Comparison of ENCODE assay signal across 24 cellular contexts in the genomic region with DNA sequence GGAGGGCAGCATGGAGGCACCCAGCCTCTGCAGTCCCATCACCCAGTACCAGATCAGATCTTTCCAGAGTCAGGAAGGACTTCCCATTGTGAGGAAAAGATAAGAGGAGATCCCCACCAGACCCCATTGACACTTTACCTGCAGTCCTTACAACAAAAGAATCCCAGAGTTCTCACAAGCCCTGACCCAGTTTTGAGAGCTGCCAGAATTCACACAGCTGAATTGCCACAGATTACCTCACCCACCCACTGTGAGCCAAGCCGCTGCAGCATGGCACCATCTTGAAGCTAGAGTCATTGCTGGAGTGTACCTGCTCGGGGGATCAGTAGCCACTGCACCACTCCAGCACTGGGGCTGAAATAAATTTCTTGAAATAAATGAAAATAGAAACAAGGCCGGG.
"Had no signal": no experiment of that assay in that cellular context is flagged by ENCODE, and none has a peak within 500 bp of the region (broad histone marks: within the 10 kb centered on the region; RNA-seq: fewer than 3 reads in every experiment).

No MANE protein-coding gene starts in this region.

- H3K9me3 ChIP-seq: colonic mucosa, heart left ventricle had no signal

- H3K27ac ChIP-seq: brain microvascular endothelial cell, colonic mucosa, heart left ventricle had no signal

- H3K4me1 ChIP-seq: colonic mucosa, heart left ventricle had no signal

- H3K36me3 ChIP-seq: brain microvascular endothelial cell, colonic mucosa, heart left ventricle had no signal

- H3K4me3 Mint-ChIP-seq: activated CD4-positive, alpha-beta memory T cell treated with anti-CD3 and anti-CD28 coated beads for 36 hours; activated CD4-positive, alpha-beta T cell treated with anti-CD3 and anti-CD28 coated beads for 36 hours; activated CD4-positive, alpha-beta T cell treated with anti-CD3 and anti-CD28 coated beads, Interleukin-2, amount 10 ng/mL, durations not matched to agents 24 days and 14 days; activated CD8-positive, alpha-beta memory T cell treated with anti-CD3 and anti-CD28 coated beads, Interleukin-2, amount 10 ng/mL, durations not matched to agents 7 days and 5 days; activated CD8-positive, alpha-beta T cell treated with anti-CD3 and anti-CD28 coated beads, Interleukin-2, amount 10 ng/mL, durations not matched to agents 7 days and 5 days; activated naive CD8-positive, alpha-beta T cell; activated T-helper 1 cell treated with anti-CD3 and anti-CD28 coated beads, Interleukin-12 subunit alpha, Interleukin-12 subunit beta, Interleukin-2, Interleukin-4 antibody, amounts not matched to agents 30 ng/mL and 10 ng/mL and 1 ng/mL, durations not matched to agents 14 hours and 24 hours and 36 hours; central memory CD8-positive, alpha-beta T cell had no signal

- H3K27ac Mint-ChIP-seq: activated CD4-positive, alpha-beta memory T cell treated with anti-CD3 and anti-CD28 coated beads for 36 hours; activated CD4-positive, alpha-beta T cell treated with anti-CD3 and anti-CD28 coated beads for 36 hours; activated CD4-positive, alpha-beta T cell treated with anti-CD3 and anti-CD28 coated beads, Interleukin-2, amount 10 ng/mL, durations not matched to agents 24 days and 14 days; activated CD8-positive, alpha-beta memory T cell treated with anti-CD3 and anti-CD28 coated beads, Interleukin-2, amount 10 ng/mL, durations not matched to agents 7 days and 5 days; activated CD8-positive, alpha-beta T cell treated with anti-CD3 and anti-CD28 coated beads, Interleukin-2, amount 10 ng/mL, durations not matched to agents 7 days and 5 days; activated naive CD8-positive, alpha-beta T cell; activated T-helper 1 cell treated with anti-CD3 and anti-CD28 coated beads, Interleukin-12 subunit alpha, Interleukin-12 subunit beta, Interleukin-2, Interleukin-4 antibody, amounts not matched to agents 30 ng/mL and 10 ng/mL and 1 ng/mL, durations not matched to agents 14 hours and 24 hours and 36 hours; activated T-helper 2 cell treated with anti-CD3 and anti-CD28 coated beads, Interferon-gamma antibody, Interleukin-2, Interleukin-4, amounts not matched to agents 10 μg/mL and 5 μg/mL and 100 μg/mL, durations not matched to agents 14 hours and 24 hours and 36 hours had no signal

- H3K27me3 ChIP-seq: brain microvascular endothelial cell, colonic mucosa had no signal

- H3K4me3 ChIP-seq: colonic mucosa, heart left ventricle had no signal

- DNase-seq: activated CD4-positive, alpha-beta memory T cell treated with anti-CD3 and anti-CD28 coated beads for 36 hours; activated CD4-positive, alpha-beta T cell treated with anti-CD3 and anti-CD28 coated beads for 36 hours; activated CD4-positive, alpha-beta T cell treated with anti-CD3 and anti-CD28 coated beads, Interleukin-2, amount 10 ng/mL, durations not matched to agents 24 days and 14 days; activated CD4-positive, CD25-positive, alpha-beta regulatory T cell; activated CD4-positive, CD25-positive, alpha-beta regulatory T cell treated with anti-CD3 and anti-CD28 coated beads, Interleukin-2, amount 50 U/mL, for 72 hours; activated CD8-positive, alpha-beta memory T cell treated with anti-CD3 and anti-CD28 coated beads, Interleukin-2, amount 10 ng/mL, durations not matched to agents 7 days and 5 days; activated CD8-positive, alpha-beta memory T cell treated with anti-CD3 and anti-CD28 coated beads, Interleukin-2, amount 50 U/mL, for 4 hours; activated CD8-positive, alpha-beta T cell treated with anti-CD3 and anti-CD28 coated beads, Interleukin-2, amount 10 ng/mL, durations not matched to agents 7 days and 5 days; activated effector memory CD4-positive, alpha-beta T cell treated with anti-CD3 and anti-CD28 coated beads, Interleukin-2, amount 50 U/mL, for 16 hours; activated naive CD4-positive, alpha-beta T cell treated with anti-CD3 and anti-CD28 coated beads, Interleukin-2, amount 50 U/mL, for 16 hours; activated T-cell treated with anti-CD3 and anti-CD28 coated beads, Interleukin-2, amount 50 U/mL, for 1 hour; activated T-cell treated with anti-CD3 and anti-CD28 coated beads, Interleukin-2, amount 50 U/mL, for 48 hours; amniotic stem cell; anterior cingulate cortex; brain microvascular endothelial cell; colonic mucosa; effector CD8-positive, alpha-beta T cell; foreskin fibroblast; heart left ventricle; T-helper 2 cell had no signal

- H3K4me1 Mint-ChIP-seq: activated CD4-positive, alpha-beta T cell treated with anti-CD3 and anti-CD28 coated beads for 36 hours; activated CD4-positive, alpha-beta T cell treated with anti-CD3 and anti-CD28 coated beads, Interleukin-2, amount 10 ng/mL, durations not matched to agents 24 days and 14 days; activated CD8-positive, alpha-beta memory T cell treated with anti-CD3 and anti-CD28 coated beads, Interleukin-2, amount 10 ng/mL, durations not matched to agents 7 days and 5 days; central memory CD8-positive, alpha-beta T cell had no signal

- H3K36me3 Mint-ChIP-seq: activated CD4-positive, alpha-beta memory T cell treated with anti-CD3 and anti-CD28 coated beads for 36 hours; activated CD8-positive, alpha-beta memory T cell treated with anti-CD3 and anti-CD28 coated beads, Interleukin-2, amount 10 ng/mL, durations not matched to agents 7 days and 5 days; activated naive CD8-positive, alpha-beta T cell had no signal

- H3K9me3 Mint-ChIP-seq: activated CD4-positive, alpha-beta memory T cell treated with anti-CD3 and anti-CD28 coated beads for 36 hours; activated CD4-positive, alpha-beta T cell treated with anti-CD3 and anti-CD28 coated beads, Interleukin-2, amount 10 ng/mL, durations not matched to agents 24 days and 14 days; activated T-helper 1 cell treated with anti-CD3 and anti-CD28 coated beads, Interleukin-12 subunit alpha, Interleukin-12 subunit beta, Interleukin-2, Interleukin-4 antibody, amounts not matched to agents 30 ng/mL and 10 ng/mL and 1 ng/mL, durations not matched to agents 14 hours and 24 hours and 36 hours; activated T-helper 2 cell treated with anti-CD3 and anti-CD28 coated beads, Interferon-gamma antibody, Interleukin-2, Interleukin-4, amounts not matched to agents 10 μg/mL and 5 μg/mL and 100 μg/mL, durations not matched to agents 14 hours and 24 hours and 36 hours; central memory CD8-positive, alpha-beta T cell had no signal
